17 cellular contexts compared by ENCODE assay signal in genomic region chr1:160761886-160762285, GRCh38. TPM values are rescaled to one million over a fixed set of nuclear protein-coding genes. Genes with fewer than 3 reads are reported as not detected.
DNase-seq lines count a peak whose midpoint lies in the region; ATAC-seq and TF ChIP-seq lines count a peak whose summit lies in the region.
"Had no signal": no experiment of that assay in that cellular context is flagged by ENCODE, and none has a peak within 500 bp of the region (broad histone marks: within the 10 kb centered on the region; RNA-seq: fewer than 3 reads in every experiment).

No MANE protein-coding gene starts in this region.

- no peak overlapping the region for H4K91ac ChIP-seq in mesenchymal stem cell (ENCODE audit: low read length)

- H3K9me3 Mint-ChIP-seq in MCF 10A (ENCODE audit: unreplicated experiment), result no peaks in the 10 kb centered on the region

- H3K4ac ChIP-seq in mesenchymal stem cell (ENCODE audit: low read depth in 1 of 2, low read length in 2 of 2), result no peak overlapping the region

- H3K4me3 Mint-ChIP-seq in MCF 10A (ENCODE audit: unreplicated experiment), result no peak overlapping the region

- TF ChIP-seq CTCF in MCF 10A (IDR thresholded peaks at IDR 0.05; ENCODE audit: unreplicated experiment) (no peak), breast epithelium (IDR thresholded peaks at IDR 0.05) (no peak), RWPE2 (IDR thresholded peaks at IDR 0.05; ENCODE audit: poor library complexity, severe bottlenecking) (no peak)

- no peak overlapping the region for H3K9ac ChIP-seq in mesenchymal stem cell (ENCODE audit: low read length)
- H3K9ac ChIP-seq: BLaER1 treated with 17β-estradiol and CSF1 and Interleukin-3, amounts not matched to agents 10 nM and 100 nM had no signal

- no peak overlapping the region for H2BK15ac ChIP-seq in mesenchymal stem cell (ENCODE audit: low read depth, poor library complexity, severe bottlenecking)

- peaks cover 10% of the 10 kb centered on the region for H3K4me1 Mint-ChIP-seq in MCF 10A (ENCODE audit: insufficient read depth, unreplicated experiment)

- no peaks in the 10 kb centered on the region for H3K79me1 ChIP-seq in mesenchymal stem cell (replicated peaks; ENCODE audit: low read length, poor library complexity, severe bottlenecking)

- H3K36me3 ChIP-seq in breast epithelium (no peaks in the 10 kb centered on the region), RWPE2 (ENCODE audit: low read depth) (no peaks in the 10 kb centered on the region), mesenchymal stem cell (ENCODE audit: control insufficient read depth in 1 of 2, insufficient read depth in 2 of 2, low read depth in 1 of 2, low read length in 2 of 2) (no peaks in the 10 kb centered on the region)
- H3K36me3 ChIP-seq: BLaER1 treated with 17β-estradiol and CSF1 and Interleukin-3, amounts not matched to agents 10 nM and 100 nM had no signal

- no peak overlapping the region for H3K4me2 ChIP-seq in mesenchymal stem cell (ENCODE audit: low read length, poor library complexity, severe bottlenecking)
- H3K4me2 ChIP-seq: A549; BLaER1 treated with 17β-estradiol and CSF1 and Interleukin-3, amounts not matched to agents 10 nM and 100 nM had no signal

- intact Hi-C loops in MCF 10A (cut with micrococcal nuclease), result no loop called here
- intact Hi-C loops in breast epithelium (cut with DNase I; ENCODE audit: low total_unique reads), result no loop called here

- H2BK120ac ChIP-seq in mesenchymal stem cell (ENCODE audit: low read depth, low read length), result no peak overlapping the region

- H3K36me3 Mint-ChIP-seq in MCF 10A (ENCODE audit: insufficient read depth, unreplicated experiment), result no peaks in the 10 kb centered on the region

- POLR2A ChIA-PET in MCF 10A (lab: Yijun Ruan, JAX), result interaction anchor here (0.5 to 1.1 kb wide), 4 partner anchors 17 to 236 kb away, joined by 3 read pairs; no protein-coding TSS in a partner anchor

- 79% methylated on average over 2 of the region's 2 CpGs for WGBS in mesenchymal stem cell

- no peak overlapping the region for H3K14ac ChIP-seq in mesenchymal stem cell (ENCODE audit: low read length in 2 of 2)

- no peak overlapping the region for H3K4me3 ChIP-seq in breast epithelium
- no peak overlapping the region for H3K4me3 ChIP-seq in RWPE2 (ENCODE audit: severe bottlenecking)
- H3K4me3 ChIP-seq in mesenchymal stem cell (ENCODE audit: insufficient read depth in 1 of 2, low read depth in 1 of 2, low read length in 2 of 2), result no peak overlapping the region
- H3K4me3 ChIP-seq: A549; BLaER1 treated with 17β-estradiol and CSF1 and Interleukin-3, amounts not matched to agents 10 nM and 100 nM had no signal

- TF ChIP-seq POLR2A in breast epithelium (IDR thresholded peaks at IDR 0.05), result no peak

- CTCF ChIA-PET in MCF 10A (lab: Yijun Ruan, JAX), result interaction anchor here (0.6 to 1.9 kb wide), 9 partner anchors 15 to 611 kb away, joined by 3 to 8 read pairs (median 3); no protein-coding TSS in a partner anchor

- H2AFZ ChIP-seq in mesenchymal stem cell (ENCODE audit: low read depth, low read length), result no peak overlapping the region

- H2BK5ac ChIP-seq in mesenchymal stem cell (ENCODE audit: low read depth, low read length, poor library complexity, severe bottlenecking), result no peak overlapping the region

- ATAC-seq in RWPE2 (ENCODE audit: low read depth), result peak; percentile 59; the same call in 2 of the 3 replicates
- peak; percentile 99 for ATAC-seq in esophagus mucosa
- no peak for ATAC-seq in GM21390 (IDR thresholded peaks at IDR 0.05; ENCODE audit: unreplicated experiment)
- ATAC-seq: A549 had no signal

- H3K4me1 ChIP-seq in breast epithelium (no peaks in the 10 kb centered on the region), RWPE2 (ENCODE audit: insufficient read depth, poor library complexity, severe bottlenecking) (no peaks in the 10 kb centered on the region), mesenchymal stem cell (ENCODE audit: control insufficient read depth, insufficient read depth, low read depth, low read length) (no peaks in the 10 kb centered on the region)
- H3K4me1 ChIP-seq: A549 had no signal

- H3K23ac ChIP-seq in mesenchymal stem cell (ENCODE audit: low read length in 2 of 2), result no peak overlapping the region

- H3K27ac ChIP-seq in breast epithelium, result no peak overlapping the region
- no peak overlapping the region for H3K27ac ChIP-seq in RWPE2 (ENCODE audit: poor library complexity, severe bottlenecking)
- H3K27ac ChIP-seq in mesenchymal stem cell (ENCODE audit: low read length, poor library complexity, severe bottlenecking), result no peak overlapping the region
- H3K27ac ChIP-seq: A549; BLaER1 treated with 17β-estradiol and CSF1 and Interleukin-3, amounts not matched to agents 10 nM and 100 nM had no signal

- H2BK12ac ChIP-seq in mesenchymal stem cell (ENCODE audit: low read length in 2 of 2), result no peak overlapping the region

- no peaks in the 10 kb centered on the region for H3K27me3 Mint-ChIP-seq in MCF 10A (ENCODE audit: insufficient read depth, unreplicated experiment)

- H3K27me3 ChIP-seq in breast epithelium (no peaks in the 10 kb centered on the region), RWPE2 (ENCODE audit: insufficient read depth, poor library complexity, severe bottlenecking) (no peaks in the 10 kb centered on the region), mesenchymal stem cell (ENCODE audit: control insufficient read depth in 1 of 2, insufficient read depth in 1 of 2, low read length in 2 of 2) (no peaks in the 10 kb centered on the region)
- H3K27me3 ChIP-seq: BLaER1 treated with 17β-estradiol and CSF1 and Interleukin-3, amounts not matched to agents 10 nM and 100 nM had no signal

- no peak overlapping the region for H4K8ac ChIP-seq in mesenchymal stem cell (ENCODE audit: low read length)

- no peak overlapping the region for H3K18ac ChIP-seq in mesenchymal stem cell (ENCODE audit: low read depth in 1 of 2, low read length in 2 of 2)

- no peak overlapping the region for H2AK5ac ChIP-seq in mesenchymal stem cell (ENCODE audit: low read length, severe bottlenecking)

- DNase-seq in MCF 10A (ENCODE audit: unreplicated experiment) (peak; percentile 32), breast epithelium (ENCODE audit: low spot score in 2 of 2) (no peak), RWPE2 (ENCODE audit: low spot score) (no peak), mesenchymal stem cell (no peak), C1 segment of cervical spinal cord (lab: John Stamatoyannopoulos, UW) (no peak)
- peak; percentile 18 for DNase-seq in stimulated activated CD8-positive, alpha-beta memory T cell treated with anti-CD3 and anti-CD28 coated beads, Interleukin-4, amount 100 ng/mL, for 48 hours
- DNase-seq: GF-D8, NCI-H1105 treated with DMSO at 0.1 percent for 48 hours, NCI-H187, NCI-H446, NCI-H69, SIG-M5 had no signal

- no peak overlapping the region for H3K27ac Mint-ChIP-seq in MCF 10A (ENCODE audit: low read depth, unreplicated experiment)

- BruUV-seq in MCF 10A (replicated peaks; lab: Mats Ljungman, UMichigan), result no TSS peak

- H3K9me3 ChIP-seq in breast epithelium, result no peaks in the 10 kb centered on the region
- no peaks in the 10 kb centered on the region for H3K9me3 ChIP-seq in RWPE2 (ENCODE audit: severe bottlenecking)
- no peaks in the 10 kb centered on the region for H3K9me3 ChIP-seq in mesenchymal stem cell (ENCODE audit: control insufficient read depth, low read length)
- H3K9me3 ChIP-seq: A549 had no signal

RNA-seq across cellular contexts. Expression of gene SLAMF7, which starts 22.8 kb away (rescaled TPM):
- 8.6 and 26.3 TPM in 2 replicates for total RNA-seq in MCF 10A (2022)
- 1 to 10 TPM in 2 of 3 donors, under 1 TPM in 1; 0.48 to 5.7 (median 3.3) TPM for total RNA-seq in breast epithelium
- 6.3 TPM for total RNA-seq in esophagus mucosa
- not detected for polyA plus RNA-seq in mesenchymal stem cell (2013, experiment 1 of 2)
- not detected for polyA plus RNA-seq in mesenchymal stem cell (2013, experiment 2 of 2)
- total RNA-seq: H1 had no signal
- polyA plus RNA-seq: H1 had no signal

RNA-seq across cellular contexts. Expression of gene LY9, which starts 34.1 kb away (rescaled TPM):
- total RNA-seq in MCF 10A (2022), result not detected in 2 replicates
- 1 to 10 TPM; 1.1 to 5.9 (median 5.6) TPM for total RNA-seq in breast epithelium
- total RNA-seq in esophagus mucosa, result 0.20 TPM
- not detected for polyA plus RNA-seq in mesenchymal stem cell (2013, experiment 1 of 2)
- polyA plus RNA-seq in mesenchymal stem cell (2013, experiment 2 of 2), result not detected
- total RNA-seq: H1 had no signal
- polyA plus RNA-seq: H1 had no signal

RNA-seq across cellular contexts. Expression of gene CD48, which starts 50.3 kb away (rescaled TPM):
- total RNA-seq in MCF 10A (2022) (not detected in 2 replicates), breast epithelium (10 to 100 TPM in 1 of 3 donors, 1 to 10 TPM in 2; 5.4 to 12.3 (median 8.8) TPM), esophagus mucosa (2.0 TPM)
- polyA plus RNA-seq in mesenchymal stem cell (2013, experiment 1 of 2), result not detected
- not detected for polyA plus RNA-seq in mesenchymal stem cell (2013, experiment 2 of 2)
- total RNA-seq: H1 had no signal
- polyA plus RNA-seq: A549 had no signal

Comparison
In these comparisons a context has a peak if more than half of its experiments do, and no peak if none do; other contexts are left out.
1. DNase-seq: peak in MCF 10A (single experiment) and stimulated activated CD8-positive, alpha-beta memory T cell treated with anti-CD3 and anti-CD28 coated beads, Interleukin-4, amount 100 ng/mL, for 48 hours (single experiment); none in breast epithelium (0 of 2), RWPE2 (single experiment), mesenchymal stem cell (single experiment) and C1 segment of cervical spinal cord (0 of 14).